21 cellular contexts compared by ENCODE assay signal in genomic region chr11:125330462-125331325, GRCh38.
DNase-seq lines count a peak whose midpoint lies in the region; ATAC-seq and TF ChIP-seq lines count a peak whose summit lies in the region.
"Had no signal": no experiment of that assay in that cellular context is flagged by ENCODE, and none has a peak within 500 bp of the region (broad histone marks: within the 10 kb centered on the region; RNA-seq: fewer than 3 reads in every experiment).

No MANE protein-coding gene starts in this region.

- no peaks in the 10 kb centered on the region for H4K20me1 ChIP-seq in neural progenitor cell (ENCODE audit: low read depth)
- no peaks in the 10 kb centered on the region for H4K20me1 ChIP-seq in hepatocyte (ENCODE audit: insufficient read depth, poor library complexity, severe bottlenecking)

- H3K9me3 Mint-ChIP-seq in neural progenitor cell = no peaks in the 10 kb centered on the region
- H3K9me3 Mint-ChIP-seq: CD8-positive, alpha-beta memory T cell had no signal

- TF ChIP-seq CTCF in neural progenitor cell (IDR thresholded peaks at IDR 0.05) = no peak
- TF ChIP-seq CTCF in hepatocyte (IDR thresholded peaks at IDR 0.05; ENCODE audit: poor library complexity) = no peak

- H3K9me2 ChIP-seq in hepatocyte (replicated peaks; ENCODE audit: insufficient read depth) = no peaks in the 10 kb centered on the region

- in situ Hi-C loops in G401 (cut with HindIII; ENCODE audit: low sequenced_read_pairs) = no loop called here

- H3K27ac ChIP-seq in cingulate gyrus (ENCODE audit: low read depth, low read length) (peak overlapping the region; percentile 49), neural progenitor cell (no peak overlapping the region), hepatocyte (no peak overlapping the region)
- H3K27ac ChIP-seq: C4-2B, PC-9, RWPE1 had no signal

- no peaks in the 10 kb centered on the region for H3K27me3 ChIP-seq in H7 (ENCODE audit: control insufficient read depth, insufficient read depth, low read length)
- no peaks in the 10 kb centered on the region for H3K27me3 ChIP-seq in neural progenitor cell
- H3K27me3 ChIP-seq in hepatocyte = no peaks in the 10 kb centered on the region

- H3K27ac Mint-ChIP-seq in neural progenitor cell = peak overlapping the region; percentile 17
- H3K27ac Mint-ChIP-seq: CD8-positive, alpha-beta memory T cell had no signal

- H3K36me3 Mint-ChIP-seq in neural progenitor cell = peaks cover 16% of the 10 kb centered on the region
- H3K36me3 Mint-ChIP-seq: CD8-positive, alpha-beta memory T cell had no signal

- H3K4me1 ChIP-seq in neural progenitor cell (peaks cover 27% of the 10 kb centered on the region), hepatocyte (ENCODE audit: insufficient read depth) (peaks cover 5% of the 10 kb centered on the region)
- H3K4me1 ChIP-seq: HAP-1 had no signal

- H3K9me3 ChIP-seq in neural progenitor cell (ENCODE audit: low read depth) = no peaks in the 10 kb centered on the region
- H3K9me3 ChIP-seq in hepatocyte (ENCODE audit: low read depth) = no peaks in the 10 kb centered on the region
- H3K9me3 ChIP-seq: HAP-1 had no signal

- H3K4me2 ChIP-seq in neural progenitor cell (peak overlapping the region; percentile 52), hepatocyte (no peak overlapping the region)
- H3K4me2 ChIP-seq: PC-9 had no signal

- WGBS in hepatocyte (ENCODE audit: low lambda C conversion rate, missing lambda C conversion rate) = 82% methylated on average over 10 of the region's 10 CpGs

- peaks cover 2% of the 10 kb centered on the region for H3K27me3 Mint-ChIP-seq in neural progenitor cell (ENCODE audit: insufficient read depth, low read depth)

- H3K79me2 ChIP-seq in neural progenitor cell (ENCODE audit: low read depth) = no peaks in the 10 kb centered on the region
- no peaks in the 10 kb centered on the region for H3K79me2 ChIP-seq in hepatocyte

- H3F3A ChIP-seq in neural progenitor cell (ENCODE audit: low read depth) = no peaks in the 10 kb centered on the region

- H3K4me3 Mint-ChIP-seq in neural progenitor cell = no peak overlapping the region
- H3K4me3 Mint-ChIP-seq: CD8-positive, alpha-beta memory T cell had no signal

- ATAC-seq in HG03280 (IDR thresholded peaks at IDR 0.05; ENCODE audit: unreplicated experiment) (no peak), GM18861 (IDR thresholded peaks at IDR 0.05; ENCODE audit: unreplicated experiment) (no peak)

- peaks cover 68% of the 10 kb centered on the region for H3K4me1 Mint-ChIP-seq in neural progenitor cell
- H3K4me1 Mint-ChIP-seq: CD8-positive, alpha-beta memory T cell had no signal

- peak; percentile 65 for DNase-seq in H7
- peak; percentile 45 for DNase-seq in islet precursor cell
- no peak for DNase-seq in neural progenitor cell (ENCODE audit: low spot score)
- DNase-seq in hepatocyte (ENCODE audit: low spot score) = no peak
- no peak for DNase-seq in G401 (ENCODE audit: low spot score)
- DNase-seq: Calu3; CD8-positive, alpha-beta memory T cell; DMS153; KBM-7; NCI-H1092; NCI-H1436; NCI-H187 treated with DMSO at 0.1 percent for 48 hours; NCI-H69; PC-9; SHP77 treated with DMSO at 0.1 percent for 48 hours had no signal

- H3K36me3 ChIP-seq in H7 (replicated peaks; ENCODE audit: control insufficient read depth, insufficient read depth, low read length) (no peaks in the 10 kb centered on the region), neural progenitor cell (no peaks in the 10 kb centered on the region), hepatocyte (replicated peaks; ENCODE audit: insufficient read depth, low read depth) (no peaks in the 10 kb centered on the region)
- H3K36me3 ChIP-seq: HAP-1 had no signal

- H3K4me3 ChIP-seq in H7 (ENCODE audit: insufficient read depth, low read depth, low read length) = no peak overlapping the region
- H3K4me3 ChIP-seq in neural progenitor cell = no peak overlapping the region
- no peak overlapping the region for H3K4me3 ChIP-seq in hepatocyte
- H3K4me3 ChIP-seq: HAP-1, PC-9 had no signal

- no peak overlapping the region for H2AFZ ChIP-seq in neural progenitor cell (replicated peaks)
- no peak overlapping the region for H2AFZ ChIP-seq in hepatocyte
- H2AFZ ChIP-seq: PC-9 had no signal

- H3K9ac ChIP-seq in neural progenitor cell = no peak overlapping the region

Comparison
In these comparisons a context has a peak if more than half of its experiments do, and no peak if none do; other contexts are left out.
1. DNase-seq: peak in H7 (single experiment) and islet precursor cell (single experiment); none in neural progenitor cell (single experiment), hepatocyte (single experiment) and G401 (single experiment).